In the genomic region with DNA sequence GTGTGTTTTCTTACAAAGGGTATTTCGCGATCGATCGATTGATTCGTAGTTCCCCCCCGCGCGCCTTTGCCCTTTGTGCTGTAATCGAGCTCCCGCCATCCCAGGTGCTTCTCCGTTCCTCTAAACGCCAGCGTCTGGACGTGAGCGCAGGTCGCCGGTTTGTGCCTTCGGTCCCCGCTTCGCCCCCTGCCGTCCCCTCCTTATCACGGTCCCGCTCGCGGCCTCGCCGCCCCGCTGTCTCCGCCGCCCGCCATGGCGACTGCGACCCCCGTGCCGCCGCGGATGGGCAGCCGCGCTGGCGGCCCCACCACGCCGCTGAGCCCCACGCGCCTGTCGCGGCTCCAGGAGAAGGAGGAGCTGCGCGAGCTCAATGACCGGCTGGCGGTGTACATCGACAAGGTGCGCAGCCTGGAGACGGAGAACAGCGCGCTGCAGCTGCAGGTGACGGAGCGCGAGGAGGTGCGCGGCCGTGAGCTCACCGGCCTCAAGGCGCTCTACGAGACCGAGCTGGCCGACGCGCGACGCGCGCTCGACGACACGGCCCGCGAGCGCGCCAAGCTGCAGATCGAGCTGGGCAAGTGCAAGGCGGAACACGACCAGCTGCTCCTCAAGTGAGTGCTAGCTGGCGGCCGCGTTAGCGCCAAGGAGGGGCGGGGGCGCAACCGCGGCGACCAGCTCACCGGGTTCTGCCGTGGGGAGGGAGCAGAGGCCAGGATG, we compare ENCODE assay signal across 1 cellular context.
TF ChIP-seq lines count a peak whose summit lies in the region.

No MANE protein-coding gene starts in this region.

TF ChIP-seq in K562, 482 proteins besides CTCF, POLR2A, EP300 and RAD21 (continued from another document and continues in another):
- TF ChIP-seq CUX1 (CRISPR knock-in tag; IDR thresholded peaks at IDR 0.05), result no peak
- TF ChIP-seq MCM2 (IDR thresholded peaks at IDR 0.05; ENCODE audit: low read depth), result no peak
- no peak for TF ChIP-seq MCM5 (IDR thresholded peaks at IDR 0.05; ENCODE audit: low read depth)
- TF ChIP-seq SFPQ (IDR thresholded peaks at IDR 0.05; ENCODE audit: low read depth, low read length), result no peak
- no peak; the same call in none of the 2 replicates for TF ChIP-seq MAX (CRISPR knock-in tag; IDR thresholded peaks at IDR 0.05)
- no peak for TF ChIP-seq BRD9 (IDR thresholded peaks at IDR 0.05; ENCODE audit: low read depth, partially characterized antibody)
- no peak; the same call in none of the 2 replicates for TF ChIP-seq MYC (IDR thresholded peaks at IDR 0.05; ENCODE audit: low read depth, low read length)
- TF ChIP-seq MYC (CRISPR knock-in tag; IDR thresholded peaks at IDR 0.05; ENCODE audit: borderline replicate concordance, low read depth), result no peak; the same call in 1 of the 2 replicates
- no peak for TF ChIP-seq NR0B1 (IDR thresholded peaks at IDR 0.05; ENCODE audit: partially characterized antibody)
- TF ChIP-seq NFRKB (IDR thresholded peaks at IDR 0.05; ENCODE audit: low read depth), result no peak; the same call in 1 of the 2 replicates
- TF ChIP-seq PPARD (CRISPR knock-in tag; IDR thresholded peaks at IDR 0.05), result no peak
- TF ChIP-seq, protein P1, sequence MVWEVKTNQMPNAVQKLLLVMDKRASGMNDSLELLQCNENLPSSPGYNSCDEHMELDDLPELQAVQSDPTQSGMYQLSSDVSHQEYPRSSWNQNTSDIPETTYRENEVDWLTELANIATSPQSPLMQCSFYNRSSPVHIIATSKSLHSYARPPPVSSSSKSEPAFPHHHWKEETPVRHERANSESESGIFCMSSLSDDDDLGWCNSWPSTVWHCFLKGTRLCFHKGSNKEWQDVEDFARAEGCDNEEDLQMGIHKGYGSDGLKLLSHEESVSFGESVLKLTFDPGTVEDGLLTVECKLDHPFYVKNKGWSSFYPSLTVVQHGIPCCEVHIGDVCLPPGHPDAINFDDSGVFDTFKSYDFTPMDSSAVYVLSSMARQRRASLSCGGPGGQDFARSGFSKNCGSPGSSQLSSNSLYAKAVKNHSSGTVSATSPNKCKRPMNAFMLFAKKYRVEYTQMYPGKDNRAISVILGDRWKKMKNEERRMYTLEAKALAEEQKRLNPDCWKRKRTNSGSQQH (CRISPR knock-in tag; IDR thresholded peaks at IDR 0.05), result no peak
- no peak for TF ChIP-seq JUN (IDR thresholded peaks at IDR 0.05; ENCODE audit: borderline replicate concordance, low read depth, low read length)
- TF ChIP-seq JUN (CRISPR knock-in tag; IDR thresholded peaks at IDR 0.05; ENCODE audit: borderline replicate concordance), result peak; percentile 28; the same call in 1 of the 2 replicates
- TF ChIP-seq, protein P2, sequence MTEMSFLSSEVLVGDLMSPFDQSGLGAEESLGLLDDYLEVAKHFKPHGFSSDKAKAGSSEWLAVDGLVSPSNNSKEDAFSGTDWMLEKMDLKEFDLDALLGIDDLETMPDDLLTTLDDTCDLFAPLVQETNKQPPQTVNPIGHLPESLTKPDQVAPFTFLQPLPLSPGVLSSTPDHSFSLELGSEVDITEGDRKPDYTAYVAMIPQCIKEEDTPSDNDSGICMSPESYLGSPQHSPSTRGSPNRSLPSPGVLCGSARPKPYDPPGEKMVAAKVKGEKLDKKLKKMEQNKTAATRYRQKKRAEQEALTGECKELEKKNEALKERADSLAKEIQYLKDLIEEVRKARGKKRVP (CRISPR knock-in tag; IDR thresholded peaks at IDR 0.05), result no peak
- no peak for TF ChIP-seq POLR3A (IDR thresholded peaks at IDR 0.05; ENCODE audit: borderline replicate concordance, extremely low read depth, insufficient read depth, insufficient read length)
- TF ChIP-seq EHMT2 (IDR thresholded peaks at IDR 0.05), result no peak
- TF ChIP-seq, protein P3, sequence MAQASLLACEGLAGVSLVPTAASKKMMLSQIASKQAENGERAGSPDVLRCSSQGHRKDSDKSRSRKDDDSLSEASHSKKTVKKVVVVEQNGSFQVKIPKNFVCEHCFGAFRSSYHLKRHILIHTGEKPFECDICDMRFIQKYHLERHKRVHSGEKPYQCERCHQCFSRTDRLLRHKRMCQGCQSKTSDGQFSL (CRISPR knock-in tag; IDR thresholded peaks at IDR 0.05), result 0 out of 2 replicates have a peak, but pooled peaks have one; percentile 54
- TF ChIP-seq, protein P3 (tag; IDR thresholded peaks at IDR 0.05), result no peak
- TF ChIP-seq, protein P4, sequence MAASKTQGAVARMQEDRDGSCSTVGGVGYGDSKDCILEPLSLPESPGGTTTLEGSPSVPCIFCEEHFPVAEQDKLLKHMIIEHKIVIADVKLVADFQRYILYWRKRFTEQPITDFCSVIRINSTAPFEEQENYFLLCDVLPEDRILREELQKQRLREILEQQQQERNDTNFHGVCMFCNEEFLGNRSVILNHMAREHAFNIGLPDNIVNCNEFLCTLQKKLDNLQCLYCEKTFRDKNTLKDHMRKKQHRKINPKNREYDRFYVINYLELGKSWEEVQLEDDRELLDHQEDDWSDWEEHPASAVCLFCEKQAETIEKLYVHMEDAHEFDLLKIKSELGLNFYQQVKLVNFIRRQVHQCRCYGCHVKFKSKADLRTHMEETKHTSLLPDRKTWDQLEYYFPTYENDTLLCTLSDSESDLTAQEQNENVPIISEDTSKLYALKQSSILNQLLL (CRISPR knock-in tag; IDR thresholded peaks at IDR 0.05; ENCODE audit: borderline replicate concordance), result no peak
- TF ChIP-seq TSC22D4 (tag; IDR thresholded peaks at IDR 0.05), result no peak
- no peak for TF ChIP-seq ZNF347 (CRISPR knock-in tag; IDR thresholded peaks at IDR 0.05; ENCODE audit: low read depth)
- TF ChIP-seq HIVEP1 (CRISPR knock-in tag; IDR thresholded peaks at IDR 0.05), result no peak
- no peak for TF ChIP-seq ELF4 (CRISPR knock-in tag; IDR thresholded peaks at IDR 0.05)
- TF ChIP-seq SRSF1 (IDR thresholded peaks at IDR 0.05; ENCODE audit: low read depth, low read length), result no peak
- TF ChIP-seq ZNF174 (CRISPR knock-in tag; IDR thresholded peaks at IDR 0.05), result no peak
- no peak for TF ChIP-seq TRIM24 (IDR thresholded peaks at IDR 0.05)
- TF ChIP-seq MTA3 (IDR thresholded peaks at IDR 0.05; ENCODE audit: borderline replicate concordance), result no peak
- no peak for TF ChIP-seq REST (CRISPR knock-in tag; IDR thresholded peaks at IDR 0.05; ENCODE audit: low read depth)
- TF ChIP-seq L3MBTL2 (IDR thresholded peaks at IDR 0.05), result peak; percentile 51; the same call in 1 of the 2 replicates
- no peak for TF ChIP-seq TCF3 (CRISPR knock-in tag; IDR thresholded peaks at IDR 0.05)
- no peak for TF ChIP-seq ZC3H8 (IDR thresholded peaks at IDR 0.05)
- TF ChIP-seq, protein P5, sequence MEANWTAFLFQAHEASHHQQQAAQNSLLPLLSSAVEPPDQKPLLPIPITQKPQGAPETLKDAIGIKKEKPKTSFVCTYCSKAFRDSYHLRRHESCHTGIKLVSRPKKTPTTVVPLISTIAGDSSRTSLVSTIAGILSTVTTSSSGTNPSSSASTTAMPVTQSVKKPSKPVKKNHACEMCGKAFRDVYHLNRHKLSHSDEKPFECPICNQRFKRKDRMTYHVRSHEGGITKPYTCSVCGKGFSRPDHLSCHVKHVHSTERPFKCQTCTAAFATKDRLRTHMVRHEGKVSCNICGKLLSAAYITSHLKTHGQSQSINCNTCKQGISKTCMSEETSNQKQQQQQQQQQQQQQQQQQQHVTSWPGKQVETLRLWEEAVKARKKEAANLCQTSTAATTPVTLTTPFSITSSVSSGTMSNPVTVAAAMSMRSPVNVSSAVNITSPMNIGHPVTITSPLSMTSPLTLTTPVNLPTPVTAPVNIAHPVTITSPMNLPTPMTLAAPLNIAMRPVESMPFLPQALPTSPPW (CRISPR knock-in tag; IDR thresholded peaks at IDR 0.05), result no peak; the same call in none of the 2 replicates
- no peak for TF ChIP-seq CBFA2T2 (conservative IDR thresholded peaks at IDR 0.05)
- no peak for TF ChIP-seq FOXP1 (CRISPR knock-in tag; IDR thresholded peaks at IDR 0.05)
- TF ChIP-seq PHTF2 (CRISPR knock-in tag; IDR thresholded peaks at IDR 0.05), result no peak
- TF ChIP-seq HNRNPUL1 (IDR thresholded peaks at IDR 0.05; ENCODE audit: low read length), result no peak
- no peak for TF ChIP-seq HDAC6 (IDR thresholded peaks at IDR 0.05; ENCODE audit: low read depth, low read length)
- no peak for TF ChIP-seq ZNF212 (CRISPR knock-in tag; IDR thresholded peaks at IDR 0.05)
- no peak; the same call in 1 of the 2 replicates for TF ChIP-seq RNF2 (IDR thresholded peaks at IDR 0.05)
